ENCODE assay signal across 1 cellular context in the genomic region with DNA sequence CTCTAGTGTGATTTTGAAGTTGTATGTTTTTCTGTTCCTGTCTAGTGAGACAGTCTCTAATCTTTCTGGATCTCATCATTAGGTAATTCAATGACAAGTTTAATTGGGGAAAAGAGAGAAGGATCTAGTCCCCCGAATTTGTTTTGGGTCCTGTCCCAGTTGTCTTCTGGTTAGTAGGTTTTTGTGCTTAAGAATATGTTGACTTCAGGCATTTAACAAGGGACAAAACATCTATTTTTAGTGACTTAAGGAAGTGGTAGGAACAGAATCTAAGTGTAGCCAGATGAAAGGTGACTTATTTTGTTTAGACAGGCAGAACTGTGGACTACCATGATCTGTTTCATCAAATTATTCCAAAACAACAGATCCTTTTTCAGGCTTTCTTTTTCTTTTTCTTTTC.
TF ChIP-seq lines count a peak whose summit lies in the region.

No MANE protein-coding gene starts in this region.

TF ChIP-seq in SK-N-SH, 30 proteins besides CTCF, POLR2A, EP300 and RAD21 (continued from another document):
- no peak for TF ChIP-seq ZBTB33 (IDR thresholded peaks at IDR 0.05; ENCODE audit: borderline replicate concordance, low read depth)
- no peak for TF ChIP-seq NRF1 (IDR thresholded peaks at IDR 0.05; ENCODE audit: low read depth, low read length)
- TF ChIP-seq TAF1 (IDR thresholded peaks at IDR 0.05; ENCODE audit: borderline replicate concordance, low read depth, low read length): no peak
- TF ChIP-seq GABPA (IDR thresholded peaks at IDR 0.05; ENCODE audit: low read depth): no peak
- TF ChIP-seq, protein P1, sequence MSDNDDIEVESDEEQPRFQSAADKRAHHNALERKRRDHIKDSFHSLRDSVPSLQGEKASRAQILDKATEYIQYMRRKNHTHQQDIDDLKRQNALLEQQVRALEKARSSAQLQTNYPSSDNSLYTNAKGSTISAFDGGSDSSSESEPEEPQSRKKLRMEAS (IDR thresholded peaks at IDR 0.05; ENCODE audit: low read depth): no peak
- TF ChIP-seq ELF1 (IDR thresholded peaks at IDR 0.05): no peak
- TF ChIP-seq, protein P2, sequence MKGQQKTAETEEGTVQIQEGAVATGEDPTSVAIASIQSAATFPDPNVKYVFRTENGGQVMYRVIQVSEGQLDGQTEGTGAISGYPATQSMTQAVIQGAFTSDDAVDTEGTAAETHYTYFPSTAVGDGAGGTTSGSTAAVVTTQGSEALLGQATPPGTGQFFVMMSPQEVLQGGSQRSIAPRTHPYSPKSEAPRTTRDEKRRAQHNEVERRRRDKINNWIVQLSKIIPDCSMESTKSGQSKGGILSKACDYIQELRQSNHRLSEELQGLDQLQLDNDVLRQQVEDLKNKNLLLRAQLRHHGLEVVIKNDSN (IDR thresholded peaks at IDR 0.05; ENCODE audit: borderline replicate concordance, low read depth): no peak
- TF ChIP-seq RFX5 (IDR thresholded peaks at IDR 0.05; ENCODE audit: low read length): no peak
- TF ChIP-seq POLR2AphosphoS5 (IDR thresholded peaks at IDR 0.05; ENCODE audit: low read depth, low read length): no peak
- TF ChIP-seq CHD2 (IDR thresholded peaks at IDR 0.05; ENCODE audit: low read length, partially characterized antibody): no peak
- TF ChIP-seq MXI1 (IDR thresholded peaks at IDR 0.05; ENCODE audit: low read depth, low read length): no peak
